8 cellular contexts compared by ENCODE assay signal in genomic region chr7:43729924-43730248, GRCh38. TPM values are rescaled to one million over a fixed set of nuclear protein-coding genes. Genes with fewer than 3 reads are reported as not detected.
DNase-seq lines count a peak whose midpoint lies in the region.

No MANE protein-coding gene starts in this region.

- DNase-seq in HAP-1 (ENCODE audit: low spot score in 2 of 2) (no peak), iPS DF 6.9 (ENCODE audit: low read depth, low spot score) (no peak), middle frontal gyrus (ENCODE audit: extremely low spot score, low spot score) (no peak), hippocampal formation (lab: John Stamatoyannopoulos, UW) (no peak)
- DNase-seq in activated CD4-positive, alpha-beta memory T cell treated with anti-CD3 and anti-CD28 coated beads for 36 hours = no peak
- no peak for DNase-seq in stimulated activated CD4-positive, alpha-beta T cell treated with anti-CD3 and anti-CD28 coated beads, Interleukin-4, amount 100 ng/mL, for 1 hour

- H3K36me3 ChIP-seq in BLaER1 = no peaks in the 10 kb centered on the region
- H3K36me3 ChIP-seq in HAP-1 (replicated peaks) = no peaks in the 10 kb centered on the region
- no peaks in the 10 kb centered on the region for H3K36me3 ChIP-seq in iPS DF 6.9 (ENCODE audit: control insufficient read depth, insufficient read depth, low read length)
- no peaks in the 10 kb centered on the region for H3K36me3 ChIP-seq in subcutaneous abdominal adipose tissue (ENCODE audit: control insufficient read depth in 5 of 5, insufficient read depth in 5 of 5, low read length in 5 of 5)

- H3K27ac Mint-ChIP-seq in activated CD4-positive, alpha-beta memory T cell treated with anti-CD3 and anti-CD28 coated beads for 36 hours = peak overlapping the region; percentile 79

- no peaks in the 10 kb centered on the region for H3K9me3 ChIP-seq in BLaER1
- H3K9me3 ChIP-seq in HAP-1 = no peaks in the 10 kb centered on the region
- no peaks in the 10 kb centered on the region for H3K9me3 ChIP-seq in iPS DF 6.9 (ENCODE audit: control insufficient read depth, insufficient read depth, low read length)
- H3K9me3 ChIP-seq in subcutaneous abdominal adipose tissue (ENCODE audit: control insufficient read depth in 5 of 5, low read length in 5 of 5) = no peaks in the 10 kb centered on the region

- CTCF ChIA-PET in activated CD4-positive, alpha-beta memory T cell treated with anti-CD3 and anti-CD28 coated beads for 36 hours (lab: Charles Lee) = interaction anchor here (0.5 to 5.8 kb wide), 10 partner anchors 9 to 311 kb away, joined by 3 to 56 read pairs (median 7); partner anchors contain the start of genes BLVRA and STK17A

- peak overlapping the region; percentile 88 for H3K9ac ChIP-seq in BLaER1
- peak overlapping the region; percentile 32 to 99 (median 81) for H3K9ac ChIP-seq in subcutaneous abdominal adipose tissue (ENCODE audit: low read length in 5 of 5)

- no peaks in the 10 kb centered on the region for H3K27me3 ChIP-seq in BLaER1
- H3K27me3 ChIP-seq in HAP-1 (ENCODE audit: low read depth) = no peaks in the 10 kb centered on the region
- no peaks in the 10 kb centered on the region for H3K27me3 ChIP-seq in iPS DF 6.9 (ENCODE audit: control insufficient read depth, insufficient read depth, low read length)
- no peaks in the 10 kb centered on the region for H3K27me3 ChIP-seq in subcutaneous abdominal adipose tissue (ENCODE audit: control insufficient read depth in 5 of 5, insufficient read depth in 4 of 5, low read length in 5 of 5)

- H3K4me3 ChIP-seq in BLaER1 (peak overlapping the region; percentile 85), HAP-1 (peak overlapping the region; percentile 88), iPS DF 6.9 (ENCODE audit: low read length) (peak overlapping the region; percentile 98; the same call in 1 of the 2 replicates), subcutaneous abdominal adipose tissue (ENCODE audit: low read depth in 1 of 5, low read length in 5 of 5) (peak overlapping the region; percentile 82 to 96 (median 89))

- H3K4me1 Mint-ChIP-seq in activated CD4-positive, alpha-beta memory T cell treated with anti-CD3 and anti-CD28 coated beads for 36 hours (ENCODE audit: low read depth) = peaks cover 33% of the 10 kb centered on the region

- peak overlapping the region; percentile 94 for H3K4me3 Mint-ChIP-seq in activated CD4-positive, alpha-beta memory T cell treated with anti-CD3 and anti-CD28 coated beads for 36 hours

- H4K20me1 ChIP-seq in BLaER1 = peaks cover 18% of the 10 kb centered on the region

- intact Hi-C loops in activated CD4-positive, alpha-beta memory T cell treated with anti-CD3 and anti-CD28 coated beads for 36 hours (cut with micrococcal nuclease) = loop anchor here (1.0 to 10.0 kb wide), 5 partner anchors 32 to 795 kb away; partner anchors contain the start of genes MRPL32, PSMA2 and STK17A

- peak overlapping the region; percentile 79 for H3K4me2 ChIP-seq in BLaER1

- H3K4me1 ChIP-seq in BLaER1 = peaks cover 24% of the 10 kb centered on the region
- H3K4me1 ChIP-seq in HAP-1 = peaks cover 11% of the 10 kb centered on the region
- H3K4me1 ChIP-seq in iPS DF 6.9 (ENCODE audit: control insufficient read depth, insufficient read depth, low read length) = no peaks in the 10 kb centered on the region; the same call in 1 of the 2 replicates
- H3K4me1 ChIP-seq in subcutaneous abdominal adipose tissue (ENCODE audit: control insufficient read depth in 5 of 5, insufficient read depth in 5 of 5, low read length in 5 of 5) = peaks cover 0 to 25% (median 20%) of the 10 kb centered on the region in 5 donors

- H3K27ac ChIP-seq in BLaER1 (peak overlapping the region; percentile 80), iPS DF 6.9 (ENCODE audit: low read length) (no peak overlapping the region), subcutaneous abdominal adipose tissue (ENCODE audit: low read depth, low read length) (peak overlapping the region; percentile 86)

- in situ Hi-C loops in HAP-1 (cut with MboI; ENCODE audit: low sequenced_read_pairs) = loop anchor here (10.0 kb wide), 1 partner anchor 105 kb away; no protein-coding TSS in a partner anchor

- H3K27me3 Mint-ChIP-seq in activated CD4-positive, alpha-beta memory T cell treated with anti-CD3 and anti-CD28 coated beads for 36 hours = no peaks in the 10 kb centered on the region

- WGBS in iPS DF 6.9 (ENCODE audit: insufficient coverage, insufficient read length) = no CpG with 5 or more reads among the region's 4 CpGs

- POLR2A ChIA-PET in activated CD4-positive, alpha-beta memory T cell treated with anti-CD3 and anti-CD28 coated beads for 36 hours (lab: Charles Lee) = interaction anchor here (0.6 to 1.5 kb wide), 6 partner anchors 21 to 147 kb away, joined by 3 to 5 read pairs (median 3); partner anchors contain the start of gene STK17A

- H3K36me3 Mint-ChIP-seq in activated CD4-positive, alpha-beta memory T cell treated with anti-CD3 and anti-CD28 coated beads for 36 hours = peaks cover 5% of the 10 kb centered on the region

- H3K9me3 Mint-ChIP-seq in activated CD4-positive, alpha-beta memory T cell treated with anti-CD3 and anti-CD28 coated beads for 36 hours = no peaks in the 10 kb centered on the region

RNA-seq across cellular contexts. Expression of gene COA1, which starts 0.6 kb away (rescaled TPM):
- total RNA-seq in activated CD4-positive, alpha-beta memory T cell treated with anti-CD3 and anti-CD28 coated beads for 36 hours = 10 to 100 TPM; 78.9 to 79.6 TPM

RNA-seq across cellular contexts. Expression of gene BLVRA, which starts 28.6 kb away (rescaled TPM):
- total RNA-seq in activated CD4-positive, alpha-beta memory T cell treated with anti-CD3 and anti-CD28 coated beads for 36 hours = 10 to 100 TPM; 46.1 to 47.4 TPM
